In genomic region chr1:85200870-85201339, GRCh38 we compare ENCODE assay signal across 8 cellular contexts. TPM values are rescaled to one million over a fixed set of nuclear protein-coding genes. Genes with fewer than 3 reads are reported as not detected.
DNase-seq lines count a peak whose midpoint lies in the region; ATAC-seq and TF ChIP-seq lines count a peak whose summit lies in the region.

Gene SYDE2 (minus strand): TSS chr1:85201016. CDS start chr1:85200996, 20 bp downstream.

- CTCF ChIA-PET in activated naive CD4-positive, alpha-beta T cell treated with anti-CD3 and anti-CD28 coated beads for 36 hours (lab: Charles Lee): interaction anchor here (1.0 to 2.9 kb wide), 4 partner anchors 11 to 59 kb away, joined by 3 to 14 read pairs (median 8); partner anchors contain the start of gene C1orf52

- DNase-seq in DMS 273 treated with DMSO at 0.1 percent for 48 hours (lab: John Stamatoyannopoulos, UW): peak; percentile 42
- DNase-seq in HuH-7 (ENCODE audit: low spot score): peak; percentile 84
- DNase-seq in SHP77 (lab: John Stamatoyannopoulos, UW): peak; percentile 50 to 66
- DNase-seq in activated naive CD4-positive, alpha-beta T cell treated with anti-CD3 and anti-CD28 coated beads for 36 hours: peak; percentile 76
- peak in 39 of 42 donors; percentile 12 to 66 (median 34) for DNase-seq in head of caudate nucleus
- peak; percentile 15 for DNase-seq in tibial nerve (ENCODE audit: low spot score in 2 of 2)

- H3K27me3 ChIP-seq in parathyroid adenoma (ENCODE audit: control insufficient read depth, insufficient read depth, low read length) (no peaks in the 10 kb centered on the region), tibial nerve (no peaks in the 10 kb centered on the region)

- no peak for TF ChIP-seq CTCF in parathyroid adenoma (IDR thresholded peaks at IDR 0.05)
- TF ChIP-seq CTCF in tibial nerve (IDR thresholded peaks at IDR 0.05): peak in 1 of 5 experiments; percentile 26

- no peak for TF ChIP-seq EP300 in tibial nerve (IDR thresholded peaks at IDR 0.05)

- peak in 1 of 2 donors; percentile 19 for TF ChIP-seq POLR2A in tibial nerve (IDR thresholded peaks at IDR 0.05)

- 0% methylated on average over 8 to 21 of the region's 59 CpGs for WGBS in tibial nerve, 2 donors

- H3K27ac ChIP-seq in parathyroid adenoma (peak within 1 kb of the TSS; percentile 90), tibial nerve (peak within 1 kb of the TSS; percentile 84 to 98 (median 94))

- H3K4me1 Mint-ChIP-seq in activated naive CD4-positive, alpha-beta T cell treated with anti-CD3 and anti-CD28 coated beads for 36 hours (ENCODE audit: low read depth): peaks cover 33% of the 10 kb centered on the region

- H2AFZ ChIP-seq in parathyroid adenoma: peak within 1 kb of the TSS; percentile 97

- no peaks in the 10 kb centered on the region for H3K4me1 ChIP-seq in parathyroid adenoma
- H3K4me1 ChIP-seq in tibial nerve: peaks cover 0 to 45% (median 0%) of the 10 kb centered on the region in 4 donors

- no peaks in the 10 kb centered on the region for H3K27me3 Mint-ChIP-seq in activated naive CD4-positive, alpha-beta T cell treated with anti-CD3 and anti-CD28 coated beads for 36 hours (ENCODE audit: low read depth)

- no peaks in the 10 kb centered on the region for H3K36me3 ChIP-seq in parathyroid adenoma (ENCODE audit: control insufficient read depth, insufficient read depth, low read length)
- H3K36me3 ChIP-seq in tibial nerve: no peaks in the 10 kb centered on the region

- no peaks in the 10 kb centered on the region for H3K9me3 Mint-ChIP-seq in activated naive CD4-positive, alpha-beta T cell treated with anti-CD3 and anti-CD28 coated beads for 36 hours

- H3K9ac ChIP-seq in parathyroid adenoma: peak within 1 kb of the TSS; percentile 46

- H3K79me2 ChIP-seq in parathyroid adenoma: no peaks in the 10 kb centered on the region

- H3K4me3 ChIP-seq in parathyroid adenoma (ENCODE audit: low read depth, low read length) (peak within 1 kb of the TSS; percentile 93), tibial nerve (peak within 1 kb of the TSS; percentile 71 to 92 (median 82))

- H3K4me2 ChIP-seq in parathyroid adenoma (ENCODE audit: low read length): peak within 1 kb of the TSS; percentile 95

- intact Hi-C loops in activated naive CD4-positive, alpha-beta T cell treated with anti-CD3 and anti-CD28 coated beads for 36 hours (cut with micrococcal nuclease): loop anchor here (1.0 to 10.0 kb wide), 14 partner anchors 52 to 1194 kb away; partner anchors contain the start of genes BCL10, C1orf52, CTBS and GNG5
- intact Hi-C loops in head of caudate nucleus (cut with DNase I): no loop called here

- peaks cover 8% of the 10 kb centered on the region for H3K36me3 Mint-ChIP-seq in activated naive CD4-positive, alpha-beta T cell treated with anti-CD3 and anti-CD28 coated beads for 36 hours (ENCODE audit: low read depth)

- peak within 1 kb of the TSS; percentile 89 for H3K27ac Mint-ChIP-seq in activated naive CD4-positive, alpha-beta T cell treated with anti-CD3 and anti-CD28 coated beads for 36 hours

- H3K4me3 Mint-ChIP-seq in activated naive CD4-positive, alpha-beta T cell treated with anti-CD3 and anti-CD28 coated beads for 36 hours: peak within 1 kb of the TSS; percentile 98

- ATAC-seq in GM21528 (IDR thresholded peaks at IDR 0.05; ENCODE audit: low FRiP score, unreplicated experiment): peak; percentile 85

- H3K9me3 ChIP-seq in parathyroid adenoma (ENCODE audit: control insufficient read depth, low read length) (no peaks in the 10 kb centered on the region), tibial nerve (no peaks in the 10 kb centered on the region)

RNA-seq across cellular contexts. Expression of gene SYDE2, which starts in this region (rescaled TPM):
- total RNA-seq in activated naive CD4-positive, alpha-beta T cell treated with anti-CD3 and anti-CD28 coated beads for 36 hours: 1 to 10 TPM; 4.4 to 5.1 TPM
- total RNA-seq in tibial nerve: 10 to 100 TPM; 10.5 to 12.9 (median 11.1) TPM

Comparison
In these comparisons a context has a peak if more than half of its experiments do, and no peak if none do; other contexts are left out.
1. Peak in every context shown above with its lines: DNase-seq, ATAC-seq, H3K4me3 ChIP-seq and H3K27ac ChIP-seq.
2. DNase-seq: peak in every context shown above with its lines; median percentile 84 in HuH-7; 76 in activated naive CD4-positive, alpha-beta T cell treated with anti-CD3 and anti-CD28 coated beads for 36 hours; 58 in SHP77; 42 in DMS 273 treated with DMSO at 0.1 percent for 48 hours; 34 in head of caudate nucleus; 15 in tibial nerve.